In the genomic region with DNA sequence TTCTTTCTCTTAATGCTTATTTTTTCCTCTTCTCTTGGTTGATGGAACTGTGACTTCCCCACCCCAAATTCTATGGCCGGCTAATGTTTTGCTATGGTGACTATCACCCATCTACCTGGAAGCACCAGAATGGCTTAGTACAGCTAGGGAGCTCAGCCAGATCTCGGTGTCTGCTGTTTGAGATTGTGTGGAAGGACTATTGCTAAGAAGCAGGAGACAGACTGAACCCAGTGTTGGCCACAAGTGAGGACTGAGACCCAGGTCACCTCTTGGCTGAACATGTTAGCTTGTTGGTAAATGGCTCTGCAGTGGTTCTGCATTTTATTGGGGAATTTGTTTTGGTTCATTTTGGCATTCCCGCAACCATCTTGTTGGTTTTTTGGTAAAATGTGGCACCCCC, we compare ENCODE assay signal across 1 cellular context.
TF ChIP-seq lines count a peak whose summit lies in the region.

No MANE protein-coding gene starts in this region.

TF ChIP-seq in HEK293, 187 proteins besides CTCF, POLR2A, EP300 and RAD21 (continued from another document):
- TF ChIP-seq ZNF132 (tag by site-specific recombination; IDR thresholded peaks at IDR 0.05; ENCODE audit: borderline replicate concordance) = no peak
- TF ChIP-seq SP3 (tag by site-specific recombination; IDR thresholded peaks at IDR 0.05) = no peak
- TF ChIP-seq ZNF777 (tag by site-specific recombination; IDR thresholded peaks at IDR 0.05; ENCODE audit: borderline replicate concordance) = no peak
